ENCODE assay signal across 16 cellular contexts in genomic region chr21:36035381-36035791, GRCh38. TPM values are rescaled to one million over a fixed set of nuclear protein-coding genes. Genes with fewer than 3 reads are reported as not detected.
DNase-seq lines count a peak whose midpoint lies in the region; ATAC-seq and TF ChIP-seq lines count a peak whose summit lies in the region.
"Had no signal": no experiment of that assay in that cellular context is flagged by ENCODE, and none has a peak within 500 bp of the region (broad histone marks: within the 10 kb centered on the region; RNA-seq: fewer than 3 reads in every experiment).

No MANE protein-coding gene starts in this region.

- no peaks in the 10 kb centered on the region for H3K9me3 ChIP-seq in heart left ventricle
- H3K9me3 ChIP-seq in left ventricle myocardium inferior (replicated peaks) = no peaks in the 10 kb centered on the region
- H3K9me3 ChIP-seq in SJCRH30 (replicated peaks) = no peaks in the 10 kb centered on the region
- H3K9me3 ChIP-seq: adrenal gland, esophagus muscularis mucosa, prostate gland had no signal

- TF ChIP-seq POLR2A in heart left ventricle (IDR thresholded peaks at IDR 0.05) = no peak

- no peak overlapping the region for H3K27ac Mint-ChIP-seq in activated naive CD8-positive, alpha-beta T cell treated with anti-CD3 and anti-CD28 coated beads for 36 hours
- H3K27ac Mint-ChIP-seq: activated B cell treated with CpG ODN at 0.5 μM for 24 hours; stimulated activated memory B cell treated with anti-CD40 and anti-IgM and Interleukin-4, amounts not matched to agents 10 μg/mL and 1 μg/mL and 100 μg/mL, for 72 hours had no signal

- TF ChIP-seq CTCF in heart left ventricle (IDR thresholded peaks at IDR 0.05) (no peak), left ventricle myocardium inferior (IDR thresholded peaks at IDR 0.05; ENCODE audit: borderline replicate concordance) (no peak)

- intact Hi-C loops in heart left ventricle (cut with DNase I) (no loop called here), left ventricle myocardium inferior (cut with micrococcal nuclease) (no loop called here)

- H3K4me1 ChIP-seq in heart left ventricle = peaks cover 0 to 8% (median 0%) of the 10 kb centered on the region in 12 donors
- H3K4me1 ChIP-seq in left ventricle myocardium inferior = no peaks in the 10 kb centered on the region
- peaks cover 30% of the 10 kb centered on the region for H3K4me1 ChIP-seq in SJCRH30
- H3K4me1 ChIP-seq: adrenal gland, prostate gland had no signal

- H3K4me3 Mint-ChIP-seq in activated naive CD8-positive, alpha-beta T cell treated with anti-CD3 and anti-CD28 coated beads for 36 hours = no peak overlapping the region
- H3K4me3 Mint-ChIP-seq: activated B cell treated with CpG ODN at 0.5 μM for 24 hours; stimulated activated memory B cell treated with anti-CD40 and anti-IgM and Interleukin-4, amounts not matched to agents 10 μg/mL and 1 μg/mL and 100 μg/mL, for 72 hours had no signal

- WGBS in heart left ventricle, 4 donors = 50 to 64% (median 57%) methylated on average over 7 to 10 of the region's 10 CpGs

- H3K36me3 ChIP-seq in heart left ventricle (peaks cover 0 to 67% (median 63%) of the 10 kb centered on the region in 9 donors), left ventricle myocardium inferior (peaks cover 68% of the 10 kb centered on the region), SJCRH30 (peaks cover 21% of the 10 kb centered on the region)

- H3K27me3 ChIP-seq in heart left ventricle (no peaks in the 10 kb centered on the region), left ventricle myocardium inferior (ENCODE audit: low read depth) (no peaks in the 10 kb centered on the region), SJCRH30 (no peaks in the 10 kb centered on the region)
- H3K27me3 ChIP-seq: adrenal gland, esophagus muscularis mucosa had no signal

- no peaks in the 10 kb centered on the region for H3K27me3 Mint-ChIP-seq in activated naive CD8-positive, alpha-beta T cell treated with anti-CD3 and anti-CD28 coated beads for 36 hours
- H3K27me3 Mint-ChIP-seq: activated B cell treated with CpG ODN at 0.5 μM for 24 hours; stimulated activated memory B cell treated with anti-CD40 and anti-IgM and Interleukin-4, amounts not matched to agents 10 μg/mL and 1 μg/mL and 100 μg/mL, for 72 hours had no signal

- no peak overlapping the region for H3K27ac ChIP-seq in heart left ventricle
- H3K27ac ChIP-seq in left ventricle myocardium inferior (replicated peaks) = no peak overlapping the region
- H3K27ac ChIP-seq in SJCRH30 = peak overlapping the region; percentile 57; the same call in 1 of the 2 replicates
- H3K27ac ChIP-seq: adrenal gland, esophagus muscularis mucosa, prostate gland had no signal

- ATAC-seq in heart left ventricle (peak; percentile 35 to 74 (median 50)), GM21381 (IDR thresholded peaks at IDR 0.05; ENCODE audit: unreplicated experiment) (no peak)
- ATAC-seq: stimulated activated memory B cell treated with anti-CD40 and anti-IgM and Interleukin-4, amounts not matched to agents 10 μg/mL and 1 μg/mL and 100 μg/mL, for 72 hours had no signal

- H3K36me3 Mint-ChIP-seq in activated naive CD8-positive, alpha-beta T cell treated with anti-CD3 and anti-CD28 coated beads for 36 hours = peaks cover 14% of the 10 kb centered on the region

- no peaks in the 10 kb centered on the region for H3K4me1 Mint-ChIP-seq in activated naive CD8-positive, alpha-beta T cell treated with anti-CD3 and anti-CD28 coated beads for 36 hours
- H3K4me1 Mint-ChIP-seq: activated B cell treated with CpG ODN at 0.5 μM for 24 hours; stimulated activated memory B cell treated with anti-CD40 and anti-IgM and Interleukin-4, amounts not matched to agents 10 μg/mL and 1 μg/mL and 100 μg/mL, for 72 hours had no signal

- H3K9me3 Mint-ChIP-seq in activated naive CD8-positive, alpha-beta T cell treated with anti-CD3 and anti-CD28 coated beads for 36 hours = no peaks in the 10 kb centered on the region
- H3K9me3 Mint-ChIP-seq: activated B cell treated with CpG ODN at 0.5 μM for 24 hours; stimulated activated memory B cell treated with anti-CD40 and anti-IgM and Interleukin-4, amounts not matched to agents 10 μg/mL and 1 μg/mL and 100 μg/mL, for 72 hours had no signal

- H3K4me3 ChIP-seq in heart left ventricle (no peak overlapping the region), left ventricle myocardium inferior (no peak overlapping the region), SJCRH30 (no peak overlapping the region)
- H3K4me3 ChIP-seq: adrenal gland, esophagus muscularis mucosa, prostate gland had no signal

- DNase-seq in heart left ventricle (no peak), left ventricle myocardium inferior (no peak), SJCRH30 (peak; percentile 52 to 63), islet precursor cell (peak; percentile 74)
- no peak for DNase-seq in stimulated activated CD8-positive, alpha-beta memory T cell treated with anti-CD3 and anti-CD28 coated beads, Interleukin-4, amount 100 ng/mL, for 48 hours
- no peak for DNase-seq in activated naive CD8-positive, alpha-beta T cell treated with anti-CD3 and anti-CD28 coated beads for 36 hours
- DNase-seq in stimulated activated CD4-positive, alpha-beta T cell treated with anti-CD3 and anti-CD28 coated beads, Interleukin-4, amount 100 ng/mL, for 1 hour = no peak
- DNase-seq: activated B cell treated with CpG ODN at 0.5 μM for 24 hours; activated CD8-positive, alpha-beta memory T cell treated with anti-CD3 and anti-CD28 coated beads, Interleukin-2, amount 50 U/mL, for 48 hours; HCEC 1CT; stimulated activated CD4-positive, alpha-beta T cell treated with anti-CD3 and anti-CD28 coated beads, Interleukin-2, amount 100 ng/mL, for 24 hours had no signal

RNA-seq across cellular contexts. Expression of gene SETD4, which starts 24.9 kb away (rescaled TPM):
- total RNA-seq in heart left ventricle (10 to 100 TPM in 6 of 9 donors, 1 to 10 TPM in 3; 4.5 to 12.7 (median 10.7) TPM), left ventricle myocardium inferior (10.1 TPM)
- polyA plus RNA-seq in heart left ventricle = 1 to 10 TPM; 7.7 to 9.1 TPM
- 15.9 TPM in 2 replicates for total RNA-seq in SJCRH30 (2014; rRNA removed; shearing (Covaris generic))
- total RNA-seq in activated naive CD8-positive, alpha-beta T cell treated with anti-CD3 and anti-CD28 coated beads for 36 hours = 10 to 100 TPM; 15.0 to 15.9 TPM

RNA-seq across cellular contexts. Expression of gene CBR1, which starts 34.4 kb away (rescaled TPM):
- total RNA-seq in heart left ventricle = 10 to 100 TPM; 11.0 to 68.7 (median 21.6) TPM
- polyA plus RNA-seq in heart left ventricle = 10 to 100 TPM; 23.7 to 69.2 TPM
- total RNA-seq in left ventricle myocardium inferior = 28.1 TPM
- not detected in 2 replicates for total RNA-seq in SJCRH30 (2014; rRNA removed; shearing (Covaris generic))
- total RNA-seq in activated naive CD8-positive, alpha-beta T cell treated with anti-CD3 and anti-CD28 coated beads for 36 hours = 10 to 100 TPM; 43.4 to 43.7 TPM

Comparison
In these comparisons a context has a peak if more than half of its experiments do, and no peak if none do; other contexts are left out.
1. DNase-seq: peak in SJCRH30 (2 of 2) and islet precursor cell (single experiment); none in heart left ventricle (0 of 5), left ventricle myocardium inferior (single experiment), stimulated activated CD8-positive, alpha-beta memory T cell treated with anti-CD3 and anti-CD28 coated beads, Interleukin-4, amount 100 ng/mL, for 48 hours (single experiment), activated naive CD8-positive, alpha-beta T cell treated with anti-CD3 and anti-CD28 coated beads for 36 hours (single experiment) and stimulated activated CD4-positive, alpha-beta T cell treated with anti-CD3 and anti-CD28 coated beads, Interleukin-4, amount 100 ng/mL, for 1 hour (single experiment).
2. RNA of gene CBR1, which starts 34.4 kb away (total RNA-seq): 43.4 to 43.7 TPM in activated naive CD8-positive, alpha-beta T cell treated with anti-CD3 and anti-CD28 coated beads for 36 hours, 28.1 TPM in left ventricle myocardium inferior (single experiment) and 11.0 to 68.7 TPM in heart left ventricle; not detected in SJCRH30; every median in the first group is over 10 times any median in the second.